1 cellular context compared by ENCODE assay signal in genomic region chr20:62795023-62795761, GRCh38.
TF ChIP-seq lines count a peak whose summit lies in the region.

No MANE protein-coding gene starts in this region.

TF ChIP-seq in HEK293, 187 proteins besides CTCF, POLR2A, EP300 and RAD21 (continued from another document and continues in another):
- TF ChIP-seq ZNF112 (tag by site-specific recombination; IDR thresholded peaks at IDR 0.05) (no peak), ZNF223 (tag by site-specific recombination; IDR thresholded peaks at IDR 0.05) (no peak), ZNF146 (tag by site-specific recombination; IDR thresholded peaks at IDR 0.05) (no peak), ZNF704 (tag by site-specific recombination; IDR thresholded peaks at IDR 0.05) (no peak), ZSCAN23 (tag by site-specific recombination; IDR thresholded peaks at IDR 0.05) (0 out of 2 replicates have a peak, but pooled peaks have one; percentile 73), ZNF521 (tag by site-specific recombination; IDR thresholded peaks at IDR 0.05) (no peak), ZNF404 (tag by site-specific recombination; IDR thresholded peaks at IDR 0.05) (no peak), ZNF473 (tag by site-specific recombination; IDR thresholded peaks at IDR 0.05) (no peak), ZNF596 (tag by site-specific recombination; IDR thresholded peaks at IDR 0.05) (no peak), ZNF670 (tag by site-specific recombination; IDR thresholded peaks at IDR 0.05; ENCODE audit: low read depth) (no peak), ZNF157 (tag by site-specific recombination; IDR thresholded peaks at IDR 0.05) (no peak), ZNF239 (tag by site-specific recombination; IDR thresholded peaks at IDR 0.05) (no peak; the same call in 1 of the 2 replicates), ZNF350 (tag by site-specific recombination; IDR thresholded peaks at IDR 0.05) (no peak), ZNF692 (tag by site-specific recombination; IDR thresholded peaks at IDR 0.05) (peak; percentile 66; the same call in 1 of the 2 replicates), ZNF324 (tag by site-specific recombination; IDR thresholded peaks at IDR 0.05) (no peak), ZNF302 (tag by site-specific recombination; IDR thresholded peaks at IDR 0.05; ENCODE audit: low read depth) (no peak), ZNF629 (tag by site-specific recombination; IDR thresholded peaks at IDR 0.05) (peak; percentile 3; the same call in 1 of the 2 replicates), ZNF335 (tag by site-specific recombination; conservative IDR thresholded peaks at IDR 0.05) (peak; percentile 89), ZNF148 (tag by site-specific recombination; IDR thresholded peaks at IDR 0.05; ENCODE audit: borderline replicate concordance) (no peak), ZNF37A (tag by site-specific recombination; IDR thresholded peaks at IDR 0.05) (no peak), PRDM1 (tag by site-specific recombination; IDR thresholded peaks at IDR 0.05) (peak; percentile 70), ZNF19 (tag by site-specific recombination; IDR thresholded peaks at IDR 0.05; ENCODE audit: low read depth) (no peak), ZNF10 (tag by site-specific recombination; IDR thresholded peaks at IDR 0.05) (no peak), ZNF785 (tag by site-specific recombination; IDR thresholded peaks at IDR 0.05) (no peak), WT1 (tag by site-specific recombination; IDR thresholded peaks at IDR 0.05) (no peak), ZNF510 (tag by site-specific recombination; IDR thresholded peaks at IDR 0.05; ENCODE audit: insufficient replicate concordance) (no peak), ATF2 (tag by site-specific recombination; IDR thresholded peaks at IDR 0.05; ENCODE audit: low read depth) (no peak), ZNF768 (tag by site-specific recombination; IDR thresholded peaks at IDR 0.05) (no peak), TCF7L2 (IDR thresholded peaks at IDR 0.05; ENCODE audit: borderline replicate concordance, low read depth, low read length) (no peak), ZNF2 (tag by site-specific recombination; IDR thresholded peaks at IDR 0.05) (no peak), ZNF529 (tag by site-specific recombination; IDR thresholded peaks at IDR 0.05; ENCODE audit: insufficient replicate concordance) (no peak), HOXA7 (CRISPR knock-in tag; IDR thresholded peaks at IDR 0.05; ENCODE audit: borderline replicate concordance) (no peak), ZNF292 (tag by site-specific recombination; IDR thresholded peaks at IDR 0.05; ENCODE audit: borderline replicate concordance, low read depth) (no peak), ZNF791 (tag by site-specific recombination; IDR thresholded peaks at IDR 0.05) (0 out of 2 replicates have a peak, but pooled peaks have one; percentile 40), OSR2 (tag by site-specific recombination; IDR thresholded peaks at IDR 0.05) (peak; percentile 53), YY1 (tag by site-specific recombination; IDR thresholded peaks at IDR 0.05) (peak; percentile 41; the same call in 1 of the 2 replicates), ZNF544 (tag by site-specific recombination; IDR thresholded peaks at IDR 0.05) (no peak), ZNF585B (tag by site-specific recombination; IDR thresholded peaks at IDR 0.05) (no peak), ZNF221 (tag by site-specific recombination; IDR thresholded peaks at IDR 0.05; ENCODE audit: borderline replicate concordance) (no peak), ZNF114 (tag by site-specific recombination; IDR thresholded peaks at IDR 0.05) (no peak), GLIS2 (tag by site-specific recombination; IDR thresholded peaks at IDR 0.05) (peak; percentile 70), ZSCAN18 (tag by site-specific recombination; IDR thresholded peaks at IDR 0.05) (no peak), MYNN (tag by site-specific recombination; IDR thresholded peaks at IDR 0.05; ENCODE audit: borderline replicate concordance) (no peak), GLIS1 (tag by site-specific recombination; IDR thresholded peaks at IDR 0.05) (no peak), ZNF777 (tag by site-specific recombination; IDR thresholded peaks at IDR 0.05; ENCODE audit: borderline replicate concordance) (no peak), GLI2 (tag by site-specific recombination; IDR thresholded peaks at IDR 0.05; ENCODE audit: borderline replicate concordance, low read depth) (no peak), ZIC2 (tag by site-specific recombination; IDR thresholded peaks at IDR 0.05) (0 out of 2 replicates have a peak, but pooled peaks have one; percentile 43)
- TF ChIP-seq, protein P1, sequence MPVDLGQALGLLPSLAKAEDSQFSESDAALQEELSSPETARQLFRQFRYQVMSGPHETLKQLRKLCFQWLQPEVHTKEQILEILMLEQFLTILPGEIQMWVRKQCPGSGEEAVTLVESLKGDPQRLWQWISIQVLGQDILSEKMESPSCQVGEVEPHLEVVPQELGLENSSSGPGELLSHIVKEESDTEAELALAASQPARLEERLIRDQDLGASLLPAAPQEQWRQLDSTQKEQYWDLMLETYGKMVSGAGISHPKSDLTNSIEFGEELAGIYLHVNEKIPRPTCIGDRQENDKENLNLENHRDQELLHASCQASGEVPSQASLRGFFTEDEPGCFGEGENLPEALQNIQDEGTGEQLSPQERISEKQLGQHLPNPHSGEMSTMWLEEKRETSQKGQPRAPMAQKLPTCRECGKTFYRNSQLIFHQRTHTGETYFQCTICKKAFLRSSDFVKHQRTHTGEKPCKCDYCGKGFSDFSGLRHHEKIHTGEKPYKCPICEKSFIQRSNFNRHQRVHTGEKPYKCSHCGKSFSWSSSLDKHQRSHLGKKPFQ (tag by site-specific recombination; IDR thresholded peaks at IDR 0.05) = no peak
- TF ChIP-seq, protein P2, sequence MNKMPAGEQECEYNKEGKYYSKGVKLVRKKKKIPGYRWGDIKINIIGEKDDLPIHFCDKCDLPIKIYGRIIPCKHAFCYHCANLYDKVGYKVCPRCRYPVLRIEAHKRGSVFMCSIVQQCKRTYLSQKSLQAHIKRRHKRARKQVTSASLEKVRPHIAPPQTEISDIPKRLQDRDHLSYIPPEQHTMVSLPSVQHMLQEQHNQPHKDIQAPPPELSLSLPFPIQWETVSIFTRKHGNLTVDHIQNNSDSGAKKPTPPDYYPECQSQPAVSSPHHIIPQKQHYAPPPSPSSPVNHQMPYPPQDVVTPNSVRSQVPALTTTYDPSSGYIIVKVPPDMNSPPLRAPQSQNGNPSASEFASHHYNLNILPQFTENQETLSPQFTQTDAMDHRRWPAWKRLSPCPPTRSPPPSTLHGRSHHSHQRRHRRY (tag by site-specific recombination; IDR thresholded peaks at IDR 0.05) = no peak
- TF ChIP-seq, protein P3, sequence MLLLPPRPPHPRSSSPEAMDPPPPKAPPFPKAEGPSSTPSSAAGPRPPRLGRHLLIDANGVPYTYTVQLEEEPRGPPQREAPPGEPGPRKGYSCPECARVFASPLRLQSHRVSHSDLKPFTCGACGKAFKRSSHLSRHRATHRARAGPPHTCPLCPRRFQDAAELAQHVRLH (tag by site-specific recombination; IDR thresholded peaks at IDR 0.05) = no peak; the same call in none of the 2 replicates
- TF ChIP-seq, protein P4, sequence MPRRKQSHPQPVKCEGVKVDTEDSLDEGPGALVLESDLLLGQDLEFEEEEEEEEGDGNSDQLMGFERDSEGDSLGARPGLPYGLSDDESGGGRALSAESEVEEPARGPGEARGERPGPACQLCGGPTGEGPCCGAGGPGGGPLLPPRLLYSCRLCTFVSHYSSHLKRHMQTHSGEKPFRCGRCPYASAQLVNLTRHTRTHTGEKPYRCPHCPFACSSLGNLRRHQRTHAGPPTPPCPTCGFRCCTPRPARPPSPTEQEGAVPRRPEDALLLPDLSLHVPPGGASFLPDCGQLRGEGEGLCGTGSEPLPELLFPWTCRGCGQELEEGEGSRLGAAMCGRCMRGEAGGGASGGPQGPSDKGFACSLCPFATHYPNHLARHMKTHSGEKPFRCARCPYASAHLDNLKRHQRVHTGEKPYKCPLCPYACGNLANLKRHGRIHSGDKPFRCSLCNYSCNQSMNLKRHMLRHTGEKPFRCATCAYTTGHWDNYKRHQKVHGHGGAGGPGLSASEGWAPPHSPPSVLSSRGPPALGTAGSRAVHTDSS (tag by site-specific recombination; IDR thresholded peaks at IDR 0.05) = no peak
- TF ChIP-seq, protein P5, sequence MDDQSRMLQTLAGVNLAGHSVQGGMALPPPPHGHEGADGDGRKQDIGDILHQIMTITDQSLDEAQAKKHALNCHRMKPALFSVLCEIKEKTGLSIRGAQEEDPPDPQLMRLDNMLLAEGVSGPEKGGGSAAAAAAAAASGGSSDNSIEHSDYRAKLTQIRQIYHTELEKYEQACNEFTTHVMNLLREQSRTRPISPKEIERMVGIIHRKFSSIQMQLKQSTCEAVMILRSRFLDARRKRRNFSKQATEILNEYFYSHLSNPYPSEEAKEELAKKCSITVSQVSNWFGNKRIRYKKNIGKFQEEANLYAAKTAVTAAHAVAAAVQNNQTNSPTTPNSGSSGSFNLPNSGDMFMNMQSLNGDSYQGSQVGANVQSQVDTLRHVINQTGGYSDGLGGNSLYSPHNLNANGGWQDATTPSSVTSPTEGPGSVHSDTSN (CRISPR knock-in tag; IDR thresholded peaks at IDR 0.05) = 0 out of 2 replicates have a peak, but pooled peaks have one; percentile 35
